8 cellular contexts compared by ENCODE assay signal in the genomic region with DNA sequence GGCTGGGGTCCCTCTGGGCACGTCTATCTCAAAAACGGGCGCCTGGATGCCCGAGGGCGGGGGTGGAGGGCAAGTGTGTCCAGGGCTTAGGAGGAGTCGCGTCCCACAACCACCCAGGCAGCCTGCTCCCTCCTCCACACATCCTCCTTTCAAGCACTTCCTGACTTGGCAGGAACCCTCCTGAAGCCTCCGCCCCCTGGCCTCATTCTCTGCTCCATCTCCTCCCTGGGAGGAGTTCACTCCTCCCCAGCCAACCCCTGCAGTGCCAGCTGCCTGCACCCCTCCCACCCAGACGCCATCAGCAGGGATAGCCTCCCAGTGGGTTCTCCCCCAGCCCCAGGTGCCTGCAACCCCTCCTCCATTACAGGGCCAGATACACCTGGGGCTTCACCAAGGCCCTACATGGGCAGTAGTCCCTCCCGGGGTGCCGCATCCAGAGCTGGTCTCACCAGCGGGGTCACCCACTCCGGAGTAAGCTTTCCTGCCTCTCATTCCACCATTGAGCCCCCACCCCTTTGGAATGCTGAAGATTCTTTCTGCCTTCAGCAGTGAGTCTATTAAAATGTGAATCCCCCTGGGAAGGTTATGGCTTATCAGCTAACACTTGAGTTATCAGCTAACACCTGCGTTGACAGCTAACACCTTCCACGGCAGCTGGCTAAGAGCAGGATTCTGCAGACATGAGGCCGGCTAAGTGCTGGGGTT. TPM values are rescaled to one million over a fixed set of nuclear protein-coding genes. Genes with fewer than 3 reads are reported as not detected.
DNase-seq lines count a peak whose midpoint lies in the region; ATAC-seq and TF ChIP-seq lines count a peak whose summit lies in the region.

No MANE protein-coding gene starts in this region.

- DNase-seq in A172 (ENCODE audit: low spot score): peak; percentile 67
- peak; percentile 70 for DNase-seq in NCI-H226
- DNase-seq in activated CD4-positive, alpha-beta T cell treated with anti-CD3 and anti-CD28 coated beads, Interleukin-2, amount 10 ng/mL, durations not matched to agents 24 days and 14 days: peak; percentile 89
- DNase-seq in dorsolateral prefrontal cortex: peak in 9 of 10 donors; percentile 59 to 89 (median 83)
- peak in 1 of 2 experiments; percentile 63 for DNase-seq in mesothelial cell of epicardium (ENCODE audit: low spot score in 2 of 2, unreplicated experiment in 2 of 2)

- intact Hi-C loops in activated CD4-positive, alpha-beta T cell treated with anti-CD3 and anti-CD28 coated beads, Interleukin-2, amount 10 ng/mL, durations not matched to agents 24 days and 14 days (cut with micrococcal nuclease): no loop called here
- intact Hi-C loops in dorsolateral prefrontal cortex (cut with DNase I): loop anchor here in 1 of 2 donors (2.0 kb wide), 1 partner anchor 31 kb away; no protein-coding TSS in a partner anchor

- H3K27ac ChIP-seq in dorsolateral prefrontal cortex (peak overlapping the region in 58 of 59 donors; percentile 10 to 97 (median 88)), temporal lobe (ENCODE audit: low read depth, low read length) (peak overlapping the region; percentile 89)

- H3K27ac Mint-ChIP-seq in activated CD4-positive, alpha-beta T cell treated with anti-CD3 and anti-CD28 coated beads, Interleukin-2, amount 10 ng/mL, durations not matched to agents 24 days and 14 days: peak overlapping the region; percentile 82
- peak overlapping the region; percentile 59 for H3K27ac Mint-ChIP-seq in mesothelial cell of epicardium

- H3K27me3 ChIP-seq in dorsolateral prefrontal cortex: no peaks in the 10 kb centered on the region

- peak; percentile 28 for TF ChIP-seq POLR2A in GM19099 (IDR thresholded peaks at IDR 0.05; ENCODE audit: extremely low read depth, insufficient read length, low read depth)

- H3K4me3 Mint-ChIP-seq in activated CD4-positive, alpha-beta T cell treated with anti-CD3 and anti-CD28 coated beads, Interleukin-2, amount 10 ng/mL, durations not matched to agents 24 days and 14 days: peak overlapping the region; percentile 72
- peak overlapping the region; percentile 28 for H3K4me3 Mint-ChIP-seq in mesothelial cell of epicardium

- no peaks in the 10 kb centered on the region for H3K9me3 Mint-ChIP-seq in activated CD4-positive, alpha-beta T cell treated with anti-CD3 and anti-CD28 coated beads, Interleukin-2, amount 10 ng/mL, durations not matched to agents 24 days and 14 days
- H3K9me3 Mint-ChIP-seq in mesothelial cell of epicardium: no peaks in the 10 kb centered on the region

- no peaks in the 10 kb centered on the region for H3K36me3 Mint-ChIP-seq in activated CD4-positive, alpha-beta T cell treated with anti-CD3 and anti-CD28 coated beads, Interleukin-2, amount 10 ng/mL, durations not matched to agents 24 days and 14 days (ENCODE audit: low read depth)
- H3K36me3 Mint-ChIP-seq in mesothelial cell of epicardium: no peaks in the 10 kb centered on the region

- ATAC-seq in GM19351 (IDR thresholded peaks at IDR 0.05; ENCODE audit: unreplicated experiment): no peak

- peaks cover 24% of the 10 kb centered on the region for H3K4me1 Mint-ChIP-seq in activated CD4-positive, alpha-beta T cell treated with anti-CD3 and anti-CD28 coated beads, Interleukin-2, amount 10 ng/mL, durations not matched to agents 24 days and 14 days
- peaks cover 51% of the 10 kb centered on the region for H3K4me1 Mint-ChIP-seq in mesothelial cell of epicardium

- peak overlapping the region in 6 of 59 donors; percentile 12 to 36 (median 24) for H3K4me3 ChIP-seq in dorsolateral prefrontal cortex

- no peaks in the 10 kb centered on the region for H3K27me3 Mint-ChIP-seq in activated CD4-positive, alpha-beta T cell treated with anti-CD3 and anti-CD28 coated beads, Interleukin-2, amount 10 ng/mL, durations not matched to agents 24 days and 14 days
- no peaks in the 10 kb centered on the region for H3K27me3 Mint-ChIP-seq in mesothelial cell of epicardium (ENCODE audit: low read depth)

- TF ChIP-seq CTCF in dorsolateral prefrontal cortex (IDR thresholded peaks at IDR 0.05 in 54 of 56, conservative IDR thresholded peaks at IDR 0.05 in 2 of 56; ENCODE audit: low read depth in 1 of 56, partially characterized antibody in 56 of 56) (no peak), mesothelial cell of epicardium (IDR thresholded peaks at IDR 0.05; ENCODE audit: unreplicated experiment) (no peak)

RNA-seq across cellular contexts. Expression of gene RTN4R, which starts 24.4 kb away (rescaled TPM):
- 10.9 and 15.6 TPM in 2 replicates for total RNA-seq in A172 (2014; rRNA removed; shearing (Covaris generic))
- 1.6 and 1.7 TPM in 2 replicates for total RNA-seq in activated CD4-positive, alpha-beta T cell treated with anti-CD3 and anti-CD28 coated beads, Interleukin-2, amount 10 ng/mL, durations not matched to agents 24 days and 14 days
- 10 to 100 TPM; 14.5 to 68.2 (median 38.9) TPM for total RNA-seq in dorsolateral prefrontal cortex
- 8.9 to 10.0 TPM (median 9.5 TPM) in 3 replicates for total RNA-seq in mesothelial cell of epicardium
- total RNA-seq in temporal lobe: 7.6 TPM
